ENCODE assay signal across 8 cellular contexts in genomic region chr17:41647940-41648410, GRCh38. TPM values are rescaled to one million over a fixed set of nuclear protein-coding genes. Genes with fewer than 3 reads are reported as not detected.
A peak's percentile ranks its signal among the peaks of the same experiment; 100 is the strongest.
DNase-seq lines count a peak whose midpoint lies in the region; ATAC-seq and TF ChIP-seq lines count a peak whose summit lies in the region.

No MANE protein-coding gene starts in this region.

- peak; percentile 82 to 97 for TF ChIP-seq CTCF in GM23338 (conservative IDR thresholded peaks at IDR 0.05; ENCODE audit: low read depth in 2 of 2)

- DNase-seq in Ammon's horn (ENCODE audit: low spot score) (peak; percentile 76), GM23338 (ENCODE audit: low spot score) (peak; percentile 95), NCI-H2227 treated with DMSO at 0.1 percent for 48 hours (lab: John Stamatoyannopoulos, UW) (peak; percentile 86), islet precursor cell (peak; percentile 97)
- peak; percentile 96 for DNase-seq in activated CD4-positive, CD25-positive, alpha-beta regulatory T cell treated with anti-CD3 and anti-CD28 coated beads, Interleukin-2, amount 50 U/mL, for 72 hours
- peak; percentile 73 to 93 for DNase-seq in central memory CD8-positive, alpha-beta T cell (ENCODE audit: low spot score in 2 of 2)
- peak; percentile 78 to 93 (median 84) for DNase-seq in stimulated activated CD4-positive, alpha-beta T cell treated with anti-CD3 and anti-CD28 coated beads, Interleukin-12 subunit alpha, Interleukin-12 subunit beta, amount 100 ng/mL, for 48 hours (ENCODE audit: low read depth in 2 of 3, low spot score in 1 of 3)

- no peaks in the 10 kb centered on the region for H3F3A ChIP-seq in GM23338 (replicated peaks; ENCODE audit: low read depth)

- no peaks in the 10 kb centered on the region for H3K36me3 Mint-ChIP-seq in GM23338 (ENCODE audit: low read depth)
- peaks cover 4% of the 10 kb centered on the region for H3K36me3 Mint-ChIP-seq in central memory CD8-positive, alpha-beta T cell (ENCODE audit: insufficient read depth)

- H3K4me1 Mint-ChIP-seq in GM23338, result peaks cover 4% of the 10 kb centered on the region; the same call in 1 of the 3 replicates
- no peaks in the 10 kb centered on the region for H3K4me1 Mint-ChIP-seq in central memory CD8-positive, alpha-beta T cell

- H3K9me2 ChIP-seq in GM23338 (ENCODE audit: insufficient read depth), result no peaks in the 10 kb centered on the region

- H3K4me2 ChIP-seq in GM23338, result peak overlapping the region; percentile 87

- no peaks in the 10 kb centered on the region for H3K79me2 ChIP-seq in GM23338 (replicated peaks; ENCODE audit: insufficient read depth)

- H3K36me3 ChIP-seq in GM23338 (ENCODE audit: insufficient read depth), result no peaks in the 10 kb centered on the region

- H3K4me3 ChIP-seq in GM23338, result peak overlapping the region; percentile 69

- ATAC-seq in GM23338 (peak; percentile 93), GM18873 (IDR thresholded peaks at IDR 0.05; ENCODE audit: low FRiP score, unreplicated experiment) (no peak)
- peak; percentile 79 for ATAC-seq in central memory CD8-positive, alpha-beta T cell (replicated peaks; ENCODE audit: extremely low read depth, poor library complexity, severe bottlenecking)

- no peaks in the 10 kb centered on the region for H4K20me1 ChIP-seq in GM23338 (replicated peaks; ENCODE audit: insufficient read depth)

- H3K27ac ChIP-seq in GM23338 (ENCODE audit: low read depth), result no peak overlapping the region

- H3K27me3 Mint-ChIP-seq in GM23338 (ENCODE audit: insufficient read depth, low read depth, poor library complexity), result peaks cover 4% of the 10 kb centered on the region
- no peaks in the 10 kb centered on the region for H3K27me3 Mint-ChIP-seq in central memory CD8-positive, alpha-beta T cell

- H2AFZ ChIP-seq in GM23338, result peak overlapping the region; percentile 99

- H3K4me1 ChIP-seq in GM23338 (ENCODE audit: insufficient read depth), result no peaks in the 10 kb centered on the region

- H3K27me3 ChIP-seq in GM23338 (ENCODE audit: insufficient read depth), result no peaks in the 10 kb centered on the region

- H3K9me3 Mint-ChIP-seq in GM23338, result no peaks in the 10 kb centered on the region
- H3K9me3 Mint-ChIP-seq in central memory CD8-positive, alpha-beta T cell, result no peaks in the 10 kb centered on the region

- H3K4me3 Mint-ChIP-seq in GM23338, result peak overlapping the region; percentile 73
- H3K4me3 Mint-ChIP-seq in central memory CD8-positive, alpha-beta T cell, result peak overlapping the region; percentile 74

- no peak overlapping the region for H3K27ac Mint-ChIP-seq in GM23338
- H3K27ac Mint-ChIP-seq in central memory CD8-positive, alpha-beta T cell (ENCODE audit: low read depth), result no peak overlapping the region

TF ChIP-seq in GM23338, 12 proteins besides CTCF, POLR2A, EP300 and RAD21 (continues in another document):
- TF ChIP-seq POLR2AphosphoS5 (IDR thresholded peaks at IDR 0.05; ENCODE audit: low read depth) (no peak), REST (IDR thresholded peaks at IDR 0.05; ENCODE audit: unreplicated experiment) (no peak), ETS1 (IDR thresholded peaks at IDR 0.05) (no peak), EZH2phosphoT487 (IDR thresholded peaks at IDR 0.05; ENCODE audit: unreplicated experiment) (no peak), ZNF331 (CRISPR knock-in tag; IDR thresholded peaks at IDR 0.05; ENCODE audit: low read depth) (no peak), JUNB (IDR thresholded peaks at IDR 0.05; ENCODE audit: unreplicated experiment) (no peak), ZNF114 (CRISPR knock-in tag; IDR thresholded peaks at IDR 0.05) (no peak), EZH2 (IDR thresholded peaks at IDR 0.05; ENCODE audit: low read depth, unreplicated experiment) (no peak), STAT1 (IDR thresholded peaks at IDR 0.05; ENCODE audit: unreplicated experiment) (no peak)

RNA-seq across cellular contexts. Expression of gene KRT17, which starts 23.6 kb away (rescaled TPM):
- total RNA-seq in GM23338 (2014; rRNA removed; shearing (Covaris generic)), result 0.63 TPM in 1 of 2 replicates, not detected in the other
- polyA plus RNA-seq in GM23338 (2016; fragmentation: Nextera tagmentation; extraction: Ambion mirVana), result 1.8 TPM in 2 replicates

RNA-seq across cellular contexts. Expression of gene KRT16, which starts 35.4 kb away (rescaled TPM):
- not detected in 2 replicates for total RNA-seq in GM23338 (2014; rRNA removed; shearing (Covaris generic))
- not detected in 2 replicates for polyA plus RNA-seq in GM23338 (2016; fragmentation: Nextera tagmentation; extraction: Ambion mirVana)

RNA-seq across cellular contexts. Expression of gene EIF1, which starts 40.7 kb away (rescaled TPM):
- 270 and 272 TPM in 2 replicates for total RNA-seq in GM23338 (2014; rRNA removed; shearing (Covaris generic))
- polyA plus RNA-seq in GM23338 (2016; fragmentation: Nextera tagmentation; extraction: Ambion mirVana), result 525 and 603 TPM in 2 replicates
